In genomic region chr14:57413849-57414248, GRCh38 we compare ENCODE assay signal across 23 cellular contexts.
"Had no signal": no experiment of that assay in that cellular context is flagged by ENCODE, and none has a peak within 500 bp of the region (broad histone marks: within the 10 kb centered on the region; RNA-seq: fewer than 3 reads in every experiment).

No MANE protein-coding gene starts in this region.

- FAIRE-seq: endothelial cell of umbilical vein, keratinocyte, pancreas, small intestine had no signal

- ATAC-seq: left ventricle myocardium superior; lower lobe of right lung; natural killer cell; pancreas; right lobe of liver; stimulated activated naive CD8-positive, alpha-beta T cell treated with anti-CD3 and anti-CD28 coated beads, Interleukin-15, amount 100 ng/mL, for 72 hours; upper lobe of right lung had no signal

- H3K27me3 ChIP-seq: esophagus squamous epithelium, neutrophil, pancreas, right lobe of liver, suprapubic skin, transverse colon, upper lobe of right lung, vagina had no signal

- H3K27ac ChIP-seq: coronary artery, esophagus squamous epithelium, lower lobe of right lung, neutrophil, pancreas, right lobe of liver, suprapubic skin, transverse colon, upper lobe of right lung, vagina had no signal

- DNase-seq: dermis blood vessel endothelial cell; effector memory CD4-positive, alpha-beta T cell; esophagus squamous epithelium; foreskin melanocyte; left ventricle myocardium superior; lower lobe of right lung; natural killer cell; pancreas; retina; right lobe of liver; small intestine; stimulated activated CD4-positive, alpha-beta T cell treated with anti-CD3 and anti-CD28 coated beads, Interleukin-15, amount 100 ng/mL, for 24 hours; stimulated activated CD4-positive, alpha-beta T cell treated with anti-CD3 and anti-CD28 coated beads, Interleukin-2, amount 100 ng/mL, for 48 hours; stimulated activated naive CD4-positive, alpha-beta T cell; stimulated activated naive CD8-positive, alpha-beta T cell treated with anti-CD3 and anti-CD28 coated beads, Interleukin-15, amount 100 ng/mL, for 72 hours; transverse colon; upper lobe of right lung had no signal

- H3K9me3 ChIP-seq: esophagus squamous epithelium, lower lobe of right lung, neutrophil, pancreas, right lobe of liver, suprapubic skin, transverse colon, upper lobe of right lung, vagina had no signal

- H3K4me1 ChIP-seq: esophagus squamous epithelium, lower lobe of right lung, pancreas, suprapubic skin, transverse colon, upper lobe of right lung, vagina had no signal

- H3K36me3 ChIP-seq: transverse colon had no signal

- H3K4me3 ChIP-seq: coronary artery, esophagus squamous epithelium, lower lobe of right lung, pancreas, right lobe of liver, suprapubic skin, transverse colon, upper lobe of right lung, vagina had no signal
